In the genomic region with DNA sequence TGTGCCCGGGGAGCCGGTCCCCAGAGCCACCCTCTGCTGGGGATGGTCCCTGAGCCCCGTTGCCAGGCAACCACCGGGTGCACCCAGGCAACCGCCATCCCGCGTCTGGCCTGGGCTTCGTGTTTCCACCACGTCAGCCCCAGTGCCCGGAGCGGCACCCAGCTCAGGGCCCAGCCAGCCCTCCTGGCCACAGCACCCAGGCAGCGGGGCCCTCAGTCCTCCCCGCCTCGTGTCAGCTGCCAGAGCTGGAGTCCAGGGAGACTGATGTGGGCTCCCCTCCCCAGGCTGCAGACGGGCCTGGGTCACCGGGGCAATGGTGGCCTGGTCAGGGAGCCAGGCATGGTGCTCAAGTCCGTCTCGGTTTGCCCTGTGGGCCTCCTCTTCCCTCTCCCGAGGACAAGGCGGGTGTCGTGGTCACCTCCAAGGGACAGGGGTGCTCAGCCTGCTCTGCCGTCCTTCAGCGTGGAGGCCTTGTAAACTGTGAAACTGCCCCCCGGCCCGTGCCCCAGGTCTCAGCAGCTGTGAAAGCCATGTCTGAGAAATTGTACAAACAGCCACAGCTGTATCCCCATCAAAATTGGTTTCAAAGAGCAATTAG, we compare ENCODE assay signal across 21 cellular contexts.
DNase-seq lines count a peak whose midpoint lies in the region; ATAC-seq and TF ChIP-seq lines count a peak whose summit lies in the region.
"Had no signal": no experiment of that assay in that cellular context is flagged by ENCODE, and none has a peak within 500 bp of the region (broad histone marks: within the 10 kb centered on the region; RNA-seq: fewer than 3 reads in every experiment).

No MANE protein-coding gene starts in this region.

- H3K4me2 ChIP-seq in SK-N-SH: no peak overlapping the region

- H3K27ac Mint-ChIP-seq in activated T-cell treated with anti-CD3 and anti-CD28 coated beads, Interleukin-2, amount 50 U/mL, for 72 hours: no peak overlapping the region
- H3K27ac Mint-ChIP-seq: activated B cell treated with CpG ODN at 0.5 μM for 24 hours; activated CD4-positive, alpha-beta memory T cell treated with anti-CD3 and anti-CD28 coated beads, Interleukin-2, amount 10 ng/mL, durations not matched to agents 7 days and 5 days; natural killer cell treated with Interleukin-12 subunit alpha and Interleukin-12 subunit beta and Interleukin-15 and Interleukin-18, amount 100 ng/mL, for 72 hours; stimulated activated naive CD8-positive, alpha-beta T cell treated with anti-CD3 and anti-CD28 coated beads, Interleukin-15, amount 100 ng/mL, for 72 hours had no signal

- H3K36me3 ChIP-seq in left ventricle myocardium inferior: no peaks in the 10 kb centered on the region
- H3K36me3 ChIP-seq in SK-N-SH (replicated peaks in 1 of 2; ENCODE audit: control insufficient read depth in 1 of 2, insufficient read depth in 2 of 2, low read length in 1 of 2): no peaks in the 10 kb centered on the region
- H3K36me3 ChIP-seq in sigmoid colon: no peaks in the 10 kb centered on the region
- H3K36me3 ChIP-seq: MG63, SJSA1 had no signal

- TF ChIP-seq CTCF in left ventricle myocardium inferior (IDR thresholded peaks at IDR 0.05; ENCODE audit: borderline replicate concordance) (no peak), SK-N-SH (IDR thresholded peaks at IDR 0.05) (no peak), sigmoid colon (IDR thresholded peaks at IDR 0.05) (no peak)

- peaks cover 6% of the 10 kb centered on the region for H3F3A ChIP-seq in SK-N-SH (replicated peaks; ENCODE audit: insufficient read depth)

- H3K4me3 ChIP-seq in right cardiac atrium (ENCODE audit: low read length) (no peak overlapping the region), left ventricle myocardium inferior (no peak overlapping the region), SK-N-SH (ENCODE audit: low read depth in 2 of 2, low read length in 1 of 2) (no peak overlapping the region), sigmoid colon (no peak overlapping the region)
- H3K4me3 ChIP-seq: MG63, SJSA1, skin epidermis had no signal

- no peaks in the 10 kb centered on the region for H3K79me2 ChIP-seq in SK-N-SH (ENCODE audit: insufficient read depth)

- H3K9me3 ChIP-seq in right cardiac atrium (ENCODE audit: control insufficient read depth, low read length) (peaks cover 3% of the 10 kb centered on the region), left ventricle myocardium inferior (replicated peaks) (peaks cover 8% of the 10 kb centered on the region), SK-N-SH (no peaks in the 10 kb centered on the region), sigmoid colon (peaks cover 0 to 4% (median under 1%) of the 10 kb centered on the region in 4 donors)
- H3K9me3 ChIP-seq: MG63 had no signal

- no peaks in the 10 kb centered on the region for H3K9me2 ChIP-seq in SK-N-SH

- H3K9ac ChIP-seq in SK-N-SH: no peak overlapping the region

- H3K36me3 Mint-ChIP-seq in activated T-cell treated with anti-CD3 and anti-CD28 coated beads, Interleukin-2, amount 50 U/mL, for 72 hours (ENCODE audit: insufficient read depth in 2 of 2): peaks cover 0 to 2% of the 10 kb centered on the region in 2 donors
- H3K36me3 Mint-ChIP-seq: natural killer cell treated with Interleukin-12 subunit alpha and Interleukin-12 subunit beta and Interleukin-15 and Interleukin-18, amount 100 ng/mL, for 72 hours had no signal

- H3K27me3 ChIP-seq in right cardiac atrium (ENCODE audit: control insufficient read depth, insufficient read depth) (no peaks in the 10 kb centered on the region), left ventricle myocardium inferior (ENCODE audit: low read depth) (peaks cover 92% of the 10 kb centered on the region), SK-N-SH (ENCODE audit: insufficient read depth) (peaks cover 97% of the 10 kb centered on the region), sigmoid colon (peaks cover 4 to 76% (median 51%) of the 10 kb centered on the region in 3 donors)

- CTCF ChIA-PET in SK-N-SH (lab: Yijun Ruan, JAX): interaction anchor here (0.7 to 3.3 kb wide), 7 partner anchors 16 to 193 kb away, joined by 3 to 12 read pairs (median 4); no protein-coding TSS in a partner anchor

- POLR2A ChIA-PET in SK-N-SH (lab: Yijun Ruan, JAX): no interaction called here

- TF ChIP-seq EP300 in SK-N-SH (IDR thresholded peaks at IDR 0.05; ENCODE audit: borderline replicate concordance in 1 of 2, low read depth in 1 of 2, low read length in 1 of 2) (no peak), sigmoid colon (IDR thresholded peaks at IDR 0.05) (no peak)

- peaks cover 3% of the 10 kb centered on the region; the same call in 1 of the 2 replicates for H4K20me1 ChIP-seq in SK-N-SH (ENCODE audit: insufficient read depth)

- DNase-seq in DMS 273 (lab: John Stamatoyannopoulos, UW; ENCODE audit: unreplicated experiment): peak; percentile 83
- no peak for DNase-seq in DMS 273 treated with DMSO at 0.1 percent for 48 hours (lab: John Stamatoyannopoulos, UW)
- peak in 2 of 3 donors; percentile 37 to 39 for DNase-seq in right cardiac atrium
- DNase-seq in left ventricle myocardium inferior: no peak
- DNase-seq in SK-N-SH: peak; percentile 89
- DNase-seq in activated T-cell treated with anti-CD3 and anti-CD28 coated beads, Interleukin-2, amount 50 U/mL, for 72 hours: no peak
- DNase-seq in sigmoid colon: no peak
- DNase-seq: activated B cell treated with CpG ODN at 0.5 μM for 24 hours; activated CD4-positive, alpha-beta memory T cell treated with anti-CD3 and anti-CD28 coated beads, Interleukin-2, amount 10 ng/mL, durations not matched to agents 7 days and 5 days; activated naive CD4-positive, alpha-beta T cell treated with anti-CD3 and anti-CD28 coated beads, Interleukin-2, amount 50 U/mL, for 16 hours; activated T-cell treated with anti-CD3 and anti-CD28 coated beads, Interleukin-2, amount 50 U/mL, for 1 hour; left cardiac atrium; MG63; NCI-H2081 treated with DMSO at 0.1 percent for 48 hours; stimulated activated naive CD8-positive, alpha-beta T cell treated with anti-CD3 and anti-CD28 coated beads, Interleukin-15, amount 100 ng/mL, for 72 hours; trophoblast cell had no signal

- 60% methylated on average over 25 of the region's 25 CpGs for WGBS in right cardiac atrium
- WGBS in SK-N-SH (ENCODE audit: low lambda C conversion rate): 37% methylated on average over 7 of the region's 25 CpGs
- WGBS in sigmoid colon, 2 donors: 49 to 59% methylated on average over 25 of the region's 25 CpGs

- intact Hi-C loops in right cardiac atrium (cut with DNase I): no loop called here
- intact Hi-C loops in left ventricle myocardium inferior (cut with micrococcal nuclease): no loop called here
- intact Hi-C loops in sigmoid colon (cut with DNase I): no loop called here

- no peaks in the 10 kb centered on the region for H3K4me1 Mint-ChIP-seq in activated T-cell treated with anti-CD3 and anti-CD28 coated beads, Interleukin-2, amount 50 U/mL, for 72 hours (ENCODE audit: low read depth)
- H3K4me1 Mint-ChIP-seq: activated B cell treated with CpG ODN at 0.5 μM for 24 hours; activated CD4-positive, alpha-beta memory T cell treated with anti-CD3 and anti-CD28 coated beads, Interleukin-2, amount 10 ng/mL, durations not matched to agents 7 days and 5 days; stimulated activated naive CD8-positive, alpha-beta T cell treated with anti-CD3 and anti-CD28 coated beads, Interleukin-15, amount 100 ng/mL, for 72 hours had no signal

- H3K4me1 ChIP-seq in right cardiac atrium (ENCODE audit: control insufficient read depth, insufficient read depth, low read length) (no peaks in the 10 kb centered on the region), left ventricle myocardium inferior (no peaks in the 10 kb centered on the region), SK-N-SH (ENCODE audit: control insufficient read depth in 1 of 2, insufficient read depth in 2 of 2, low read depth in 1 of 2, low read length in 1 of 2) (no peaks in the 10 kb centered on the region; a peak in 1 of 4 replicates), sigmoid colon (no peaks in the 10 kb centered on the region)
- H3K4me1 ChIP-seq: SJSA1 had no signal

- H3K9me3 Mint-ChIP-seq in activated T-cell treated with anti-CD3 and anti-CD28 coated beads, Interleukin-2, amount 50 U/mL, for 72 hours: no peaks in the 10 kb centered on the region
- H3K9me3 Mint-ChIP-seq: natural killer cell treated with Interleukin-12 subunit alpha and Interleukin-12 subunit beta and Interleukin-15 and Interleukin-18, amount 100 ng/mL, for 72 hours had no signal

- ATAC-seq in right cardiac atrium (no peak), HG03432 (IDR thresholded peaks at IDR 0.05; ENCODE audit: unreplicated experiment) (no peak)
- no peak for ATAC-seq in activated T-cell treated with anti-CD3 and anti-CD28 coated beads, Interleukin-2, amount 50 U/mL, for 72 hours (replicated peaks in 1 of 2)
- ATAC-seq: left cardiac atrium; natural killer cell treated with Interleukin-12 subunit alpha and Interleukin-12 subunit beta and Interleukin-15 and Interleukin-18, amount 100 ng/mL, for 72 hours; stimulated activated naive CD8-positive, alpha-beta T cell treated with anti-CD3 and anti-CD28 coated beads, Interleukin-15, amount 100 ng/mL, for 72 hours had no signal

- H2AFZ ChIP-seq in SK-N-SH (ENCODE audit: low read depth): no peak overlapping the region

- H3K27ac ChIP-seq in right cardiac atrium (ENCODE audit: low read length) (no peak overlapping the region), left ventricle myocardium inferior (replicated peaks) (no peak overlapping the region), SK-N-SH (ENCODE audit: low read depth in 2 of 2, low read length in 1 of 2) (no peak overlapping the region), sigmoid colon (no peak overlapping the region)
- H3K27ac ChIP-seq: 22Rv1, SJSA1, skin epidermis had no signal

- no peak overlapping the region for H3K4me3 Mint-ChIP-seq in activated T-cell treated with anti-CD3 and anti-CD28 coated beads, Interleukin-2, amount 50 U/mL, for 72 hours
- H3K4me3 Mint-ChIP-seq: activated B cell treated with CpG ODN at 0.5 μM for 24 hours; activated CD4-positive, alpha-beta memory T cell treated with anti-CD3 and anti-CD28 coated beads, Interleukin-2, amount 10 ng/mL, durations not matched to agents 7 days and 5 days; natural killer cell treated with Interleukin-12 subunit alpha and Interleukin-12 subunit beta and Interleukin-15 and Interleukin-18, amount 100 ng/mL, for 72 hours; stimulated activated naive CD8-positive, alpha-beta T cell treated with anti-CD3 and anti-CD28 coated beads, Interleukin-15, amount 100 ng/mL, for 72 hours had no signal

- peaks cover 10% of the 10 kb centered on the region for H3K27me3 Mint-ChIP-seq in activated T-cell treated with anti-CD3 and anti-CD28 coated beads, Interleukin-2, amount 50 U/mL, for 72 hours (ENCODE audit: low read depth)

- no peak for TF ChIP-seq RAD21 in SK-N-SH (IDR thresholded peaks at IDR 0.05; ENCODE audit: low read length)

- TF ChIP-seq POLR2A in sigmoid colon (IDR thresholded peaks at IDR 0.05): no peak

Comparison
In these comparisons a context has a peak if more than half of its experiments do, and no peak if none do; other contexts are left out.
1. DNase-seq: peak in DMS 273 (single experiment), right cardiac atrium (2 of 3) and SK-N-SH (single experiment); none in DMS 273 treated with DMSO at 0.1 percent for 48 hours (single experiment), left ventricle myocardium inferior (single experiment), activated T-cell treated with anti-CD3 and anti-CD28 coated beads, Interleukin-2, amount 50 U/mL, for 72 hours (0 of 2) and sigmoid colon (single experiment).